Comparison of ENCODE assay signal across 16 cellular contexts in genomic region chr10:101935431-101935830, GRCh38.
"Had no signal": no experiment of that assay in that cellular context is flagged by ENCODE, and none has a peak within 500 bp of the region (broad histone marks: within the 10 kb centered on the region; RNA-seq: fewer than 3 reads in every experiment).

No MANE protein-coding gene starts in this region.

- H3K9me3 ChIP-seq: lower lobe of right lung, thoracic aorta had no signal

- H3K4me3 ChIP-seq: coronary artery, lower lobe of right lung, thoracic aorta had no signal

- ATAC-seq: activated T-helper 17 cell treated with anti-CD3 and anti-CD28 coated beads, Interleukin-2, amount 50 U/mL, for 72 hours; lower lobe of right lung; sciatic nerve; stimulated activated naive B cell treated with anti-CD40 and anti-IgM and Interleukin-4, amounts not matched to agents 10 μg/mL and 1 μg/mL and 100 μg/mL, for 72 hours had no signal

- DNase-seq: activated B cell treated with CpG ODN at 0.5 μM for 24 hours; activated CD4-positive, alpha-beta memory T cell treated with anti-CD3 and anti-CD28 coated beads for 36 hours; activated CD4-positive, alpha-beta T cell treated with anti-CD3 and anti-CD28 coated beads for 4 hours; activated naive CD4-positive, alpha-beta T cell treated with Interleukin-2 at 50 U/mL for 16 hours; activated naive CD8-positive, alpha-beta T cell treated with anti-CD3 and anti-CD28 coated beads, Interleukin-2, amount 10 ng/mL, durations not matched to agents 7 days and 5 days; erythroblast; lower lobe of right lung; naive B cell; stimulated activated naive B cell treated with anti-CD40 and anti-IgM and Interleukin-4, amounts not matched to agents 10 μg/mL and 1 μg/mL and 100 μg/mL, for 72 hours; T-helper 1 cell; T-helper 9 cell had no signal

- H3K36me3 ChIP-seq: thoracic aorta had no signal

- H3K27ac ChIP-seq: coronary artery, lower lobe of right lung, thoracic aorta had no signal

- FAIRE-seq: endometrium had no signal
